9 cellular contexts compared by ENCODE assay signal in the genomic region with DNA sequence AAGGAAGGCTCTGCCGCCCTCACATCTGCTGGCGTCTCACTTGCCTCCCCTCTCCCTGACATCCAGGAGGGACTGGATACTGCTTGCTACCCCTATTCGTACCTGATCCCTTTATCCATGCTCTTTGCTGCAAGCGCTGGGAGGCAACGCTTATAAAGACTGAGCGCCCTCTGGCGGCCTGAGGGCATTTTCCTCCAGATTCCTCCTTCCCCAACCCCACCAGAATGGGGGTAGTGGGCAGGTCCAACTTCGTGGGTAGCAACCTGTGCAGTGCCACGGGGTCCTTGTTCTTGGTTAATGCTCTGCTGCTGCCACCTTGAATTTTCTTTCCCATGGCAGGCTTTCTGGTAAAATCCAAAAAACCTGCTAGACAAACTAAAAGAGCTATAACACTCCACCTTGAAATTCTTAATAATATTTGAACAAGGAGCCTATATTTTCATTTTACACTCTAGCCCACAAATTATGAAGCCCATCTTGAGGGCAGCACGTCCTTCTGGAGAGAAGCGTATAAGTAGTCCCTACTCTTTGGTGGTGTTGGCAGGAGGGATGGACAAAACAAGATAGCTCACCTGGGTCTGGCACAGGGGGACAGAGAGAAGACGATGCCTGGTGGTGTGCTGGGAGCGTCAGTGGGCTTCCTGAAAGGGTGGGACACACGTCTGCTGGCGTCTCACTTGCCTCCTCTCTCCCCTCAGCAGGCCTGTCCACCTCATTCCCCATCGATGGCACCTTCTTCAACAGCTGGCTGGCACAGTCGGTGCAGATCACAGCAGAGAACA. TPM values are rescaled to one million over a fixed set of nuclear protein-coding genes. Genes with fewer than 3 reads are reported as not detected.
DNase-seq lines count a peak whose midpoint lies in the region; ATAC-seq and TF ChIP-seq lines count a peak whose summit lies in the region.
"Had no signal": no experiment of that assay in that cellular context is flagged by ENCODE, and none has a peak within 500 bp of the region (broad histone marks: within the 10 kb centered on the region; RNA-seq: fewer than 3 reads in every experiment).

No MANE protein-coding gene starts in this region.

- in situ Hi-C loops in gastrocnemius medialis (cut with MboI; ENCODE audit: low sequenced_read_pairs in 4 of 4) = loop anchor here in 3 of 4 donors (10.0 to 25.0 kb wide), 2 partner anchors 53 to 391 kb away; partner anchors contain the start of genes SKP1 (in 3 of the 3) and JADE2 (in 2 of the 3)

- H3K4me1 ChIP-seq in hepatocyte (ENCODE audit: insufficient read depth) (no peaks in the 10 kb centered on the region), gastrocnemius medialis (peaks cover 28 to 39% of the 10 kb centered on the region in 2 donors)

- TF ChIP-seq CTCF in hepatocyte (IDR thresholded peaks at IDR 0.05; ENCODE audit: poor library complexity) (peak; percentile 82), gastrocnemius medialis (IDR thresholded peaks at IDR 0.05 in 4 of 5, conservative IDR thresholded peaks at IDR 0.05 in 1 of 5) (peak; percentile 80 to 87 (median 86))

- TF ChIP-seq POLR2A in gastrocnemius medialis (IDR thresholded peaks at IDR 0.05) = no peak

- no peaks in the 10 kb centered on the region for H4K20me1 ChIP-seq in hepatocyte (ENCODE audit: insufficient read depth, poor library complexity, severe bottlenecking)

- H3K27ac ChIP-seq in hepatocyte (no peak overlapping the region), gastrocnemius medialis (peak overlapping the region in 1 of 4 donors; percentile 7)
- H3K27ac ChIP-seq: BLaER1 had no signal

- ATAC-seq in gastrocnemius medialis (peak; percentile 53 to 57), GM19035 (IDR thresholded peaks at IDR 0.05; ENCODE audit: unreplicated experiment) (no peak)

- DNase-seq in NCI-H2081 (lab: John Stamatoyannopoulos, UW) (peak; percentile 77 to 82), NCI-H2081 treated with DMSO at 0.1 percent for 48 hours (lab: John Stamatoyannopoulos, UW) (no peak), NCI-H1694 treated with DMSO at 0.1 percent for 48 hours (lab: John Stamatoyannopoulos, UW) (peak; percentile 62), T-helper 9 cell (peak; percentile 73), anterior cingulate cortex (lab: John Stamatoyannopoulos, UW) (peak in 48 of 58 donors; percentile 18 to 87 (median 50)), hepatocyte (ENCODE audit: low spot score) (peak; percentile 91), gastrocnemius medialis (peak; percentile 31 to 69)

- H3K4me3 ChIP-seq in hepatocyte (no peak overlapping the region), gastrocnemius medialis (no peak overlapping the region)
- H3K4me3 ChIP-seq: BLaER1 had no signal

- no peaks in the 10 kb centered on the region for H3K9me2 ChIP-seq in hepatocyte (replicated peaks; ENCODE audit: insufficient read depth)

- intact Hi-C loops in gastrocnemius medialis (cut with DNase I; ENCODE audit: low total_unique reads) = loop anchor here (1.0 to 2.0 kb wide), 2 partner anchors 51 to 275 kb away; no protein-coding TSS in a partner anchor

- H2AFZ ChIP-seq in hepatocyte = no peak overlapping the region

- H3K27me3 ChIP-seq in hepatocyte (no peaks in the 10 kb centered on the region), gastrocnemius medialis (no peaks in the 10 kb centered on the region)
- H3K27me3 ChIP-seq: BLaER1 had no signal

- H3K36me3 ChIP-seq in hepatocyte (replicated peaks; ENCODE audit: insufficient read depth, low read depth) (no peaks in the 10 kb centered on the region), gastrocnemius medialis (peaks cover 0 to 46% of the 10 kb centered on the region in 2 donors)

- 51% methylated on average over 17 of the region's 17 CpGs for WGBS in hepatocyte (ENCODE audit: low lambda C conversion rate, missing lambda C conversion rate)

- no peak overlapping the region for H3K4me2 ChIP-seq in hepatocyte
- H3K4me2 ChIP-seq: BLaER1 had no signal

- H3K79me2 ChIP-seq in hepatocyte = no peaks in the 10 kb centered on the region

- H3K9me3 ChIP-seq in hepatocyte (ENCODE audit: low read depth) (no peaks in the 10 kb centered on the region), gastrocnemius medialis (no peaks in the 10 kb centered on the region)
- H3K9me3 ChIP-seq: BLaER1 had no signal

RNA-seq across cellular contexts. Expression of gene JADE2, which starts 52.5 kb away (rescaled TPM):
- total RNA-seq in hepatocyte (35.4 and 36.1 TPM in 2 replicates), gastrocnemius medialis (10 to 100 TPM; 17.3 to 44.5 (median 19.8) TPM)
- 14.9 and 15.2 TPM in 2 replicates for polyA plus RNA-seq in hepatocyte

RNA-seq across cellular contexts. Expression of gene SAR1B, which starts 54.6 kb away (rescaled TPM):
- total RNA-seq in hepatocyte (119 and 125 TPM in 2 replicates), gastrocnemius medialis (100 to 1,000 TPM; 142 to 197 (median 157) TPM)
- 73.2 and 80.5 TPM in 2 replicates for polyA plus RNA-seq in hepatocyte
